9 cellular contexts compared by ENCODE assay signal in genomic region chr1:9455487-9456237, GRCh38.
DNase-seq lines count a peak whose midpoint lies in the region; ATAC-seq and TF ChIP-seq lines count a peak whose summit lies in the region.
"Had no signal": no experiment of that assay in that cellular context is flagged by ENCODE, and none has a peak within 500 bp of the region (broad histone marks: within the 10 kb centered on the region; RNA-seq: fewer than 3 reads in every experiment).

No MANE protein-coding gene starts in this region.

- no peaks in the 10 kb centered on the region for H3K27me3 Mint-ChIP-seq in endodermal cell (ENCODE audit: insufficient read depth)

- 55 to 58% methylated on average over 11 to 22 of the region's 22 CpGs for WGBS in endodermal cell (ENCODE audit: insufficient coverage in 1 of 2, insufficient read length in 1 of 2), 2 experiments

- no peak overlapping the region for H3K4me3 ChIP-seq in endodermal cell (ENCODE audit: low read length)
- H3K4me3 ChIP-seq in mucosa of descending colon = no peak overlapping the region

- H3K9me3 ChIP-seq in endodermal cell (ENCODE audit: control insufficient read depth, low read length) (no peaks in the 10 kb centered on the region), mucosa of descending colon (no peaks in the 10 kb centered on the region)

- intact Hi-C loops in mucosa of descending colon (cut with DNase I, micrococcal nuclease) = loop anchor here (10.0 kb wide), 1 partner anchor 171 kb away; no protein-coding TSS in a partner anchor

- no peaks in the 10 kb centered on the region for H3K27me3 ChIP-seq in endodermal cell (ENCODE audit: control insufficient read depth, insufficient read depth, low read length, poor library complexity, severe bottlenecking)

- H3K9ac ChIP-seq in endodermal cell (ENCODE audit: extremely low read depth, low read length, poor library complexity, severe bottlenecking) = no peak overlapping the region

- no peaks in the 10 kb centered on the region for H3K4me1 Mint-ChIP-seq in endodermal cell

- no peak overlapping the region for H3K27ac Mint-ChIP-seq in endodermal cell

- H3K4me1 ChIP-seq in endodermal cell (ENCODE audit: control insufficient read depth, insufficient read depth, low read length) (no peaks in the 10 kb centered on the region), mucosa of descending colon (ENCODE audit: low read depth) (no peaks in the 10 kb centered on the region)

- H3K9me3 Mint-ChIP-seq in endodermal cell = no peaks in the 10 kb centered on the region

- H3K4me3 Mint-ChIP-seq in endodermal cell = no peak overlapping the region

- ATAC-seq in mucosa of descending colon (peak; percentile 77), HG03095 (IDR thresholded peaks at IDR 0.05; ENCODE audit: unreplicated experiment) (no peak)

- DNase-seq in NCI-H460 (ENCODE audit: extremely low read depth, low read depth) = peak; percentile 3
- DNase-seq in activated CD8-positive, alpha-beta memory T cell treated with anti-CD3 and anti-CD28 coated beads for 24 hours = peak; percentile 87
- DNase-seq in endodermal cell = peak; percentile 97
- peak; percentile 69 to 87 (median 80) for DNase-seq in mucosa of descending colon
- DNase-seq in stimulated activated CD8-positive, alpha-beta memory T cell treated with anti-CD3 and anti-CD28 coated beads, Interleukin-7, amount 100 ng/mL, for 1 hour (ENCODE audit: low read depth in 2 of 2) = peak; percentile 39 to 55
- DNase-seq in cerebellar nuclear complex (lab: John Stamatoyannopoulos, UW) = no peak

- H3K27ac ChIP-seq in endodermal cell (ENCODE audit: low read depth, low read length) = no peak overlapping the region
- H3K27ac ChIP-seq: epithelial cell of prostate had no signal

- H3K36me3 ChIP-seq in endodermal cell (ENCODE audit: control insufficient read depth, insufficient read depth, low read length) (no peaks in the 10 kb centered on the region), mucosa of descending colon (ENCODE audit: low read depth) (no peaks in the 10 kb centered on the region)

- H3K36me3 Mint-ChIP-seq in endodermal cell (ENCODE audit: low read depth) = no peaks in the 10 kb centered on the region

- TF ChIP-seq CTCF in GM12873 (IDR thresholded peaks at IDR 0.05; ENCODE audit: insufficient read depth, low read depth, low read length, missing control alignments) (peak; percentile 92), endodermal cell (conservative IDR thresholded peaks at IDR 0.05) (peak; percentile 98), mucosa of descending colon (IDR thresholded peaks at IDR 0.05) (peak; percentile 76)

Comparison
In these comparisons a context has a peak if more than half of its experiments do, and no peak if none do; other contexts are left out.
1. DNase-seq: peak in NCI-H460 (single experiment), activated CD8-positive, alpha-beta memory T cell treated with anti-CD3 and anti-CD28 coated beads for 24 hours (single experiment), endodermal cell (single experiment), mucosa of descending colon (3 of 3) and stimulated activated CD8-positive, alpha-beta memory T cell treated with anti-CD3 and anti-CD28 coated beads, Interleukin-7, amount 100 ng/mL, for 1 hour (2 of 2); none in cerebellar nuclear complex (0 of 2).
2. Peak in every context shown above with its lines, with median percentiles within 50 percentile points of each other: CTCF ChIP-seq.